In genomic region chr20:32087117-32087516, GRCh38 we compare ENCODE assay signal across 30 cellular contexts. TPM values are rescaled to one million over a fixed set of nuclear protein-coding genes. Genes with fewer than 3 reads are reported as not detected.
"Had no signal": no experiment of that assay in that cellular context is flagged by ENCODE, and none has a peak within 500 bp of the region (broad histone marks: within the 10 kb centered on the region; RNA-seq: fewer than 3 reads in every experiment).

No MANE protein-coding gene starts in this region.

- FAIRE-seq: endometrium, frontal cortex, urothelium cell line had no signal

- H3K9me3 ChIP-seq: esophagus squamous epithelium, prostate gland, spleen, thoracic aorta, upper lobe of left lung had no signal

- H3K4me3 ChIP-seq: coronary artery, esophagus squamous epithelium, lung, prostate gland, skin epidermis, spleen, thoracic aorta, tibial nerve, upper lobe of left lung had no signal

- H3K4me1 ChIP-seq: prostate gland, tibial nerve, upper lobe of left lung had no signal

- H3K36me3 ChIP-seq: esophagus squamous epithelium, prostate gland, thoracic aorta, tibial nerve, upper lobe of left lung had no signal

- H3K27ac ChIP-seq: coronary artery, esophagus squamous epithelium, prostate gland, skin epidermis, thoracic aorta, tibial nerve, upper lobe of left lung had no signal

- DNase-seq: effector memory CD8-positive, alpha-beta T cell; erythroblast; esophagus squamous epithelium; hypothalamus; immature natural killer cell; islet precursor cell; kidney glomerular epithelial cell; left colon; left ventricle myocardium superior; nucleus accumbens; right cardiac atrium; spleen; stimulated activated CD4-positive, alpha-beta T cell treated with anti-CD3 and anti-CD28 coated beads, Interleukin-4, amount 100 ng/mL, for 4 hours; stimulated activated naive CD8-positive, alpha-beta T cell treated with anti-CD3 and anti-CD28 coated beads, Interleukin-15, Interleukin-2, amounts not matched to agents 100 U/mL and 50 U/mL, for 24 hours; upper lobe of left lung had no signal

- H3K27me3 ChIP-seq: spleen, upper lobe of left lung had no signal

- ATAC-seq: effector memory CD8-positive, alpha-beta T cell; left colon; left ventricle myocardium superior; natural killer cell treated with Interleukin-12 subunit alpha and Interleukin-12 subunit beta and Interleukin-15 and Interleukin-18, amount 100 ng/mL, for 72 hours; stimulated activated memory B cell treated with anti-CD40 and anti-IgM and Interleukin-4, amounts not matched to agents 10 μg/mL and 1 μg/mL and 100 μg/mL, for 72 hours; stimulated activated naive CD8-positive, alpha-beta T cell treated with anti-CD3 and anti-CD28 coated beads, Interleukin-15, Interleukin-2, amounts not matched to agents 100 U/mL and 50 U/mL, for 24 hours had no signal

RNA-seq across cellular contexts. Expression of gene HCK, which starts 35.1 kb away (rescaled TPM):
- total RNA-seq: dermis microvascular lymphatic vessel endothelial cell, neural crest cell, osteocyte, renal cortical epithelial cell had no signal
